ENCODE assay signal across 18 cellular contexts in genomic region chr4:86416081-86416480, GRCh38. TPM values are rescaled to one million over a fixed set of nuclear protein-coding genes. Genes with fewer than 3 reads are reported as not detected.
"Had no signal": no experiment of that assay in that cellular context is flagged by ENCODE, and none has a peak within 500 bp of the region (broad histone marks: within the 10 kb centered on the region; RNA-seq: fewer than 3 reads in every experiment).

No MANE protein-coding gene starts in this region.

- H3K4me1 Mint-ChIP-seq: immature natural killer cell; naive thymus-derived CD4-positive, alpha-beta T cell; stimulated activated naive B cell treated with anti-CD40 and anti-IgM and Interleukin-4, amounts not matched to agents 10 μg/mL and 1 μg/mL and 100 μg/mL, for 72 hours; stimulated activated naive CD8-positive, alpha-beta T cell treated with anti-CD3 and anti-CD28 coated beads, Interleukin-15, amount 100 ng/mL, for 72 hours had no signal

- H3K27me3 ChIP-seq: esophagus muscularis mucosa, neutrophil, transverse colon had no signal

- H3K4me3 ChIP-seq: coronary artery, esophagus muscularis mucosa, spleen, thoracic aorta, transverse colon had no signal

- H3K27ac ChIP-seq: coronary artery, esophagus muscularis mucosa, neutrophil, spleen, thoracic aorta, transverse colon had no signal

- H3K27ac Mint-ChIP-seq: immature natural killer cell; naive thymus-derived CD4-positive, alpha-beta T cell; stimulated activated naive B cell treated with anti-CD40 and anti-IgM and Interleukin-4, amounts not matched to agents 10 μg/mL and 1 μg/mL and 100 μg/mL, for 72 hours; stimulated activated naive CD8-positive, alpha-beta T cell treated with anti-CD3 and anti-CD28 coated beads, Interleukin-15, amount 100 ng/mL, for 72 hours had no signal

- H3K4me1 ChIP-seq: esophagus muscularis mucosa, spleen, transverse colon had no signal

- H3K9me3 ChIP-seq: neutrophil, thoracic aorta, transverse colon had no signal

- H3K36me3 ChIP-seq: esophagus muscularis mucosa, neutrophil, spleen, thoracic aorta, transverse colon had no signal

- DNase-seq: effector CD8-positive, alpha-beta T cell; immature natural killer cell; left colon; left ventricle myocardium superior; naive thymus-derived CD4-positive, alpha-beta T cell; posterior cingulate gyrus; spleen; stimulated activated CD4-positive, alpha-beta T cell treated with anti-CD3 and anti-CD28 coated beads, Interleukin-15, amount 100 ng/mL, for 24 hours; stimulated activated CD4-positive, alpha-beta T cell treated with anti-CD3 and anti-CD28 coated beads, Interleukin-1b, Interleukin-23, amount 100 ng/mL, for 48 hours; stimulated activated CD4-positive, alpha-beta T cell treated with anti-CD3 and anti-CD28 coated beads, Interleukin-4, amount 100 ng/mL, for 24 hours; stimulated activated naive B cell treated with anti-CD40 and anti-IgM and Interleukin-4, amounts not matched to agents 10 μg/mL and 1 μg/mL and 100 μg/mL, for 72 hours; stimulated activated naive CD8-positive, alpha-beta T cell treated with anti-CD3 and anti-CD28 coated beads, Interleukin-15, amount 100 ng/mL, for 72 hours; transverse colon had no signal

- ATAC-seq: left colon; left ventricle myocardium superior; naive thymus-derived CD4-positive, alpha-beta T cell; sciatic nerve; stimulated activated naive B cell treated with anti-CD40 and anti-IgM and Interleukin-4, amounts not matched to agents 10 μg/mL and 1 μg/mL and 100 μg/mL, for 72 hours; stimulated activated naive CD8-positive, alpha-beta T cell treated with anti-CD3 and anti-CD28 coated beads, Interleukin-15, amount 100 ng/mL, for 72 hours had no signal

- H3K36me3 Mint-ChIP-seq: immature natural killer cell; stimulated activated naive B cell treated with anti-CD40 and anti-IgM and Interleukin-4, amounts not matched to agents 10 μg/mL and 1 μg/mL and 100 μg/mL, for 72 hours had no signal

- H3K4me3 Mint-ChIP-seq: immature natural killer cell; naive thymus-derived CD4-positive, alpha-beta T cell; stimulated activated naive B cell treated with anti-CD40 and anti-IgM and Interleukin-4, amounts not matched to agents 10 μg/mL and 1 μg/mL and 100 μg/mL, for 72 hours; stimulated activated naive CD8-positive, alpha-beta T cell treated with anti-CD3 and anti-CD28 coated beads, Interleukin-15, amount 100 ng/mL, for 72 hours had no signal

RNA-seq across cellular contexts. Expression of gene MAPK10, which starts 56.2 kb away (rescaled TPM):
- polyA plus RNA-seq: immature natural killer cell; naive thymus-derived CD4-positive, alpha-beta T cell had no signal
